In genomic region chr14:23146980-23147379, GRCh38 we compare ENCODE assay signal across 22 cellular contexts. TPM values are rescaled to one million over a fixed set of nuclear protein-coding genes. Genes with fewer than 3 reads are reported as not detected.
"Had no signal": no experiment of that assay in that cellular context is flagged by ENCODE, and none has a peak within 500 bp of the region (broad histone marks: within the 10 kb centered on the region; RNA-seq: fewer than 3 reads in every experiment).

No MANE protein-coding gene starts in this region.

- H3K27ac ChIP-seq: colonic mucosa, left lung, neural progenitor cell, pancreas had no signal

- DNase-seq: activated CD4-positive, alpha-beta T cell treated with anti-CD3 and anti-CD28 coated beads for 4 hours; activated effector memory CD4-positive, alpha-beta T cell treated with anti-CD3 and anti-CD28 coated beads, Interleukin-2, amount 50 U/mL, for 16 hours; activated T-cell treated with anti-CD3 and anti-CD28 coated beads, Interleukin-2, amount 50 U/mL, for 4 hours; central memory CD4-positive, alpha-beta T cell; colonic mucosa; effector CD4-positive, alpha-beta T cell; kidney; left lung; naive B cell; retina; stimulated activated CD4-positive, alpha-beta T cell treated with anti-CD3 and anti-CD28 coated beads, Interleukin-4, amount 100 ng/mL, for 24 hours; stimulated activated naive CD4-positive, alpha-beta T cell treated with Interleukin-2 at 50 U/mL for 16 hours; T-helper 17 cell had no signal

- ATAC-seq: activated T-cell treated with anti-CD3 and anti-CD28 coated beads, Interleukin-2, amount 50 U/mL, for 4 hours; left lung; T-helper 17 cell had no signal

- H3K4me1 ChIP-seq: colonic mucosa had no signal

- H3K9me3 ChIP-seq: colonic mucosa, left lung, pancreas, testis had no signal

- H3K4me3 ChIP-seq: colonic mucosa, left lung, neural progenitor cell, pancreas, testis had no signal

- H3K36me3 ChIP-seq: colonic mucosa, left lung, neural progenitor cell, pancreas had no signal

- H3K27me3 ChIP-seq: colonic mucosa, left lung, neural progenitor cell, pancreas, testis had no signal

RNA-seq across cellular contexts. Expression of gene CEBPE, which starts 27.9 kb away (rescaled TPM):
- total RNA-seq: activated T-cell treated with anti-CD3 and anti-CD28 coated beads, Interleukin-2, amount 50 U/mL, for 4 hours; colonic mucosa; endothelial cell of umbilical vein; fibroblast of lung; kidney; pancreas; ureter had no signal
- polyA plus RNA-seq: endothelial cell of umbilical vein, fibroblast of lung, pancreas had no signal

RNA-seq across cellular contexts. Expression of gene CIROP, which starts 42.2 kb away (rescaled TPM):
- total RNA-seq: activated CD8-positive, alpha-beta T cell treated with anti-CD3 and anti-CD28 coated beads for 36 hours; activated naive CD4-positive, alpha-beta T cell treated with anti-CD3 and anti-CD28 coated beads, Interleukin-2, amount 50 U/mL, for 72 hours; activated T-cell treated with anti-CD3 and anti-CD28 coated beads, Interleukin-2, amount 50 U/mL, for 4 hours; colonic mucosa; endothelial cell of umbilical vein; kidney; left lung; mononuclear cell; pancreas; T-helper 17 cell; testis; ureter had no signal
- polyA plus RNA-seq: endothelial cell of umbilical vein, pancreas had no signal
